ENCODE assay signal across 8 cellular contexts in genomic region chr11:47552086-47552580, GRCh38. TPM values are rescaled to one million over a fixed set of nuclear protein-coding genes. Genes with fewer than 3 reads are reported as not detected.
A peak's percentile ranks its signal among the peaks of the same experiment; 100 is the strongest.
DNase-seq lines count a peak whose midpoint lies in the region; ATAC-seq and TF ChIP-seq lines count a peak whose summit lies in the region.

No MANE protein-coding gene starts in this region.

- H3K9me3 ChIP-seq in MG63 (no peaks in the 10 kb centered on the region), heart right ventricle (no peaks in the 10 kb centered on the region), prostate gland (no peaks in the 10 kb centered on the region)

- 3 to 4% methylated on average over 23 of the region's 23 CpGs for WGBS in heart right ventricle, 2 donors
- 1% methylated on average over 23 of the region's 23 CpGs for WGBS in prostate gland

- H3K27ac ChIP-seq in heart right ventricle (peak overlapping the region; percentile 82 to 97 (median 94)), prostate gland (peak overlapping the region; percentile 84 to 93)

- TF ChIP-seq CTCF in heart right ventricle (IDR thresholded peaks at IDR 0.05): no peak
- TF ChIP-seq CTCF in prostate gland (IDR thresholded peaks at IDR 0.05): no peak
- TF ChIP-seq CTCF in GM10266 (IDR thresholded peaks at IDR 0.05; ENCODE audit: control insufficient read depth, insufficient read depth, low read depth, missing control alignments): no peak

- H3K4me3 Mint-ChIP-seq in activated naive CD8-positive, alpha-beta T cell: peak overlapping the region; percentile 97

- H3K36me3 Mint-ChIP-seq in activated naive CD8-positive, alpha-beta T cell: peaks cover 8% of the 10 kb centered on the region

- no peaks in the 10 kb centered on the region for H3K27me3 Mint-ChIP-seq in activated naive CD8-positive, alpha-beta T cell

- TF ChIP-seq POLR2A in prostate gland (IDR thresholded peaks at IDR 0.05): no peak

- H3K4me3 ChIP-seq in MG63 (peak overlapping the region; percentile 94), heart right ventricle (peak overlapping the region; percentile 83 to 99 (median 94)), prostate gland (peak overlapping the region; percentile 74 to 98)

- H3K4me1 ChIP-seq in heart right ventricle (peaks cover 4 to 55% (median 45%) of the 10 kb centered on the region in 9 donors), prostate gland (replicated peaks) (no peaks in the 10 kb centered on the region)

- intact Hi-C loops in heart right ventricle (cut with DNase I): loop anchor here in 5 of 10 donors (5.0 to 10.0 kb wide), 3 partner anchors 35 to 85 kb away; no protein-coding TSS in a partner anchor
- intact Hi-C loops in prostate gland (cut with DNase I): loop anchor here (5.0 to 10.0 kb wide), 2 partner anchors 85 to 147 kb away; partner anchors contain the start of gene SLC39A13

- no peaks in the 10 kb centered on the region for H3K27me3 ChIP-seq in MG63
- H3K27me3 ChIP-seq in heart right ventricle: no peaks in the 10 kb centered on the region
- H3K27me3 ChIP-seq in prostate gland (replicated peaks; ENCODE audit: insufficient read depth): no peaks in the 10 kb centered on the region

- no peaks in the 10 kb centered on the region for H3K9me3 Mint-ChIP-seq in activated naive CD8-positive, alpha-beta T cell (ENCODE audit: low read depth)

- ATAC-seq in GM19035 (IDR thresholded peaks at IDR 0.05; ENCODE audit: unreplicated experiment): peak; percentile 12
- ATAC-seq in heart right ventricle: peak; percentile 2 to 39 (median 12)

- H3K27ac Mint-ChIP-seq in activated naive CD8-positive, alpha-beta T cell: peak overlapping the region; percentile 95

- H3K36me3 ChIP-seq in MG63 (peaks cover 35% of the 10 kb centered on the region), heart right ventricle (peaks cover 0 to 5% (median 0%) of the 10 kb centered on the region in 9 donors), prostate gland (no peaks in the 10 kb centered on the region)

- H3K4me1 Mint-ChIP-seq in activated naive CD8-positive, alpha-beta T cell (ENCODE audit: low read depth): peaks cover 43% of the 10 kb centered on the region

- peak; percentile 20 to 41 for DNase-seq in AML-193 (lab: John Stamatoyannopoulos, UW)
- DNase-seq in MG63: peak; percentile 48
- peak in 1 of 2 donors; percentile 19 for DNase-seq in heart right ventricle
- no peak for DNase-seq in prostate gland (ENCODE audit: low spot score)
- DNase-seq in GM10266 (ENCODE audit: extremely low spot score): no peak
- DNase-seq in occipital lobe (lab: John Stamatoyannopoulos, UW): no peak

RNA-seq across cellular contexts. Expression of gene CELF1, which starts 0.8 kb away (rescaled TPM):
- total RNA-seq in MG63 (2014; rRNA removed; shearing (Covaris generic); ENCODE audit: low replicate concordance): 69.3 and 86.9 TPM in 2 replicates
- 10 to 100 TPM; 68.3 to 97.0 (median 87.7) TPM for total RNA-seq in heart right ventricle
- 10 to 100 TPM; 24.4 to 35.8 TPM for polyA plus RNA-seq in heart right ventricle
- 100 to 1,000 TPM in 1 of 2 donors, 10 to 100 TPM in 1; 68.9 to 134 TPM for total RNA-seq in prostate gland
- 246 TPM for total RNA-seq in occipital lobe

RNA-seq across cellular contexts. Expression of gene PTPMT1, which starts 13.3 kb away (rescaled TPM):
- 24.4 and 86.0 TPM in 2 replicates for total RNA-seq in MG63 (2014; rRNA removed; shearing (Covaris generic); ENCODE audit: low replicate concordance)
- total RNA-seq in heart right ventricle (10 to 100 TPM; 16.9 to 24.6 (median 21.3) TPM), prostate gland (100 to 1,000 TPM; 153 to 184 TPM), occipital lobe (25.3 TPM)
- polyA plus RNA-seq in heart right ventricle: 10 to 100 TPM; 36.4 to 66.9 TPM

RNA-seq across cellular contexts. Expression of gene KBTBD4, which starts 26.6 kb away (rescaled TPM):
- total RNA-seq in MG63 (2014; rRNA removed; shearing (Covaris generic); ENCODE audit: low replicate concordance): 30.9 and 37.1 TPM in 2 replicates
- 10 to 100 TPM; 13.6 to 21.0 (median 16.2) TPM for total RNA-seq in heart right ventricle
- 1 to 10 TPM; 3.1 to 9.2 TPM for polyA plus RNA-seq in heart right ventricle
- total RNA-seq in prostate gland: 10 to 100 TPM; 26.8 to 30.6 TPM
- 38.2 TPM for total RNA-seq in occipital lobe

RNA-seq across cellular contexts. Expression of gene NDUFS3, which starts 26.7 kb away (rescaled TPM):
- 109 and 118 TPM in 2 replicates for total RNA-seq in MG63 (2014; rRNA removed; shearing (Covaris generic); ENCODE audit: low replicate concordance)
- total RNA-seq in heart right ventricle (100 to 1,000 TPM; 171 to 359 (median 287) TPM), prostate gland (10 to 100 TPM; 69.6 to 77.7 TPM), occipital lobe (47.1 TPM)
- polyA plus RNA-seq in heart right ventricle: 100 to 1,000 TPM; 291 to 570 TPM

RNA-seq across cellular contexts. Expression of gene FAM180B, which starts 34.3 kb away (rescaled TPM):
- not detected in 2 replicates for total RNA-seq in MG63 (2014; rRNA removed; shearing (Covaris generic); ENCODE audit: low replicate concordance)
- total RNA-seq in heart right ventricle (1 to 10 TPM in 1 of 10 donors, under 1 TPM in 4, not detected in 5; 0.19 to 1.0 (median 0.24) TPM), prostate gland (not detected), occipital lobe (0.16 TPM)
- under 1 TPM in 1 of 2 donors, not detected in 1; 0.07 TPM for polyA plus RNA-seq in heart right ventricle

Comparison
In these comparisons a context has a peak if more than half of its experiments do, and no peak if none do; other contexts are left out.
1. DNase-seq: peak in AML-193 (2 of 2) and MG63 (single experiment); none in prostate gland (single experiment), GM10266 (single experiment) and occipital lobe (single experiment).
2. Peak in every context shown above with its lines, with median percentiles within 50 percentile points of each other: H3K4me3 ChIP-seq.